In the genomic region with DNA sequence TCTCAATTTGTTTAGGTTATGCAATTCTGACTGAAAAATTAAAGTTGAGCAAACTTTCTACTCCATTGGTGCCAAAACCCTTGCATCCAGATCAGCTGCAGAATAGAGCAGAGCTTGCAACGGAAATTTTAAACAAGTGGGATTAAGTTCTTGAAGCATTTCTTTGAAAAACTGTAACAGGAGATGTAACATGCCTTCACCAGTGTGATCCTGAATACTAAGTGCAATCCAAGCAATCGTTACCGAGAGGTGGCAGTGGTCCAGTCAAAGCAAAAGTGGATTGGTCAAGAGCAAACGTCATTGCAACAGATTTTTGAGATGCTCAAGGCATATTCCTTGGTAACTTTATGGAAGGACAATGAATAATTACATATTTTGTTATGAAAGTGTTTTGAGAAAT, we compare ENCODE assay signal across 20 cellular contexts.
A peak's percentile ranks its signal among the peaks of the same experiment; 100 is the strongest.
DNase-seq lines count a peak whose midpoint lies in the region; FAIRE-seq and TF ChIP-seq lines count a peak whose summit lies in the region.
"Had no signal": no experiment of that assay in that cellular context is flagged by ENCODE, and none has a peak within 500 bp of the region (broad histone marks: within the 10 kb centered on the region; RNA-seq: fewer than 3 reads in every experiment).

No MANE protein-coding gene starts in this region.

- H4K8ac ChIP-seq in mesendoderm (ENCODE audit: low read depth, low read length), result no peak overlapping the region

- H3K4me2 ChIP-seq in Karpas-422 (ENCODE audit: low read depth, low read length, poor library complexity, severe bottlenecking) (no peak overlapping the region), mesendoderm (ENCODE audit: low read length) (no peak overlapping the region)

- no peak overlapping the region for H3K9ac ChIP-seq in Karpas-422 (ENCODE audit: low read length)
- no peak overlapping the region for H3K9ac ChIP-seq in mesendoderm (ENCODE audit: low read length)

- H2BK120ac ChIP-seq in mesendoderm (ENCODE audit: low read depth, low read length), result no peak overlapping the region

- H3K79me2 ChIP-seq in Karpas-422 (ENCODE audit: low read length), result no peaks in the 10 kb centered on the region
- H3K79me2 ChIP-seq in mesendoderm (ENCODE audit: control insufficient read depth, insufficient read depth, low read length), result no peaks in the 10 kb centered on the region

- H4K5ac ChIP-seq in mesendoderm (ENCODE audit: low read length), result no peak overlapping the region

- H3K27ac ChIP-seq in Karpas-422 (ENCODE audit: low read length), result no peak overlapping the region
- H3K27ac ChIP-seq in mesendoderm (ENCODE audit: low read depth, low read length), result no peak overlapping the region
- H3K27ac ChIP-seq: C4-2B had no signal

- TF ChIP-seq CTCF in choroid plexus epithelial cell (conservative IDR thresholded peaks at IDR 0.05; ENCODE audit: low read depth, low read length), result peak; percentile 15

- H2AK5ac ChIP-seq in mesendoderm (ENCODE audit: low read length), result no peak overlapping the region

- FAIRE-seq in H54 (lab: Jason Lieb, UNC), result peak; percentile 48
- FAIRE-seq: A204.1, G401.6, GM12891, GM19239, HTR-8/SVneo had no signal

- no peaks in the 10 kb centered on the region for H3K27me3 ChIP-seq in Karpas-422 (ENCODE audit: low read length)
- no peaks in the 10 kb centered on the region for H3K27me3 ChIP-seq in mesendoderm (ENCODE audit: insufficient read depth, low read length, poor library complexity)

- no peak overlapping the region for H2BK5ac ChIP-seq in mesendoderm (ENCODE audit: low read length)

- H4K20me1 ChIP-seq in Karpas-422 (ENCODE audit: insufficient read depth, low read depth, low read length), result no peaks in the 10 kb centered on the region

- H3K9me3 ChIP-seq in Karpas-422 (ENCODE audit: low read length), result peaks cover 7% of the 10 kb centered on the region; the same call in 1 of the 2 replicates
- H3K9me3 ChIP-seq: Caco-2 had no signal

- no peaks in the 10 kb centered on the region for H3K36me3 ChIP-seq in Karpas-422 (ENCODE audit: insufficient read depth, low read length)
- no peaks in the 10 kb centered on the region for H3K36me3 ChIP-seq in mesendoderm (ENCODE audit: control insufficient read depth, insufficient read depth, low read length)

- H3K23ac ChIP-seq in mesendoderm (ENCODE audit: low read length), result no peak overlapping the region

- peak overlapping the region; percentile 24 for H2AFZ ChIP-seq in Karpas-422 (ENCODE audit: low read length)

- WGBS in mesendoderm (ENCODE audit: extremely low coverage, insufficient coverage, low lambda C conversion rate), result no CpG with 5 or more reads among the region's 4 CpGs

- H2BK15ac ChIP-seq in mesendoderm (replicated peaks; ENCODE audit: low read depth), result no peak overlapping the region

- no peaks in the 10 kb centered on the region for H3K4me1 ChIP-seq in Karpas-422 (ENCODE audit: low read length)
- no peaks in the 10 kb centered on the region for H3K4me1 ChIP-seq in mesendoderm (ENCODE audit: control insufficient read depth, low read depth, low read length)
- H3K4me1 ChIP-seq: Caco-2 had no signal

- H3K79me1 ChIP-seq in mesendoderm (ENCODE audit: low read length), result no peaks in the 10 kb centered on the region

- no peaks in the 10 kb centered on the region for H3K9me2 ChIP-seq in Karpas-422 (replicated peaks; ENCODE audit: insufficient read depth, low read length)

- no peak overlapping the region for H3K56ac ChIP-seq in mesendoderm (ENCODE audit: low read length)

- no peak overlapping the region for H3K4me3 ChIP-seq in Karpas-422 (ENCODE audit: low read length)
- H3K4me3 ChIP-seq in choroid plexus epithelial cell (ENCODE audit: low read depth, low read length), result no peak overlapping the region
- no peak overlapping the region for H3K4me3 ChIP-seq in mesendoderm (ENCODE audit: low read length)

- peak overlapping the region; percentile 41 for H3K18ac ChIP-seq in mesendoderm (ENCODE audit: low read length)

- no peak for TF ChIP-seq POLR2A in H54 (IDR thresholded peaks at IDR 0.05; ENCODE audit: low read depth, low read length)

- no peak overlapping the region for H3K4ac ChIP-seq in mesendoderm (ENCODE audit: low read depth, low read length)

- DNase-seq in H54 (ENCODE audit: insufficient read length, low spot score) (no peak), Karpas-422 (no peak), choroid plexus epithelial cell (ENCODE audit: low read depth) (peak; percentile 60), mesendoderm (no peak), T-helper 1 cell (no peak), cerebellar nuclear complex (lab: John Stamatoyannopoulos, UW) (no peak), glomerular visceral epithelial cell (ENCODE audit: extremely low spot score) (no peak)
- no peak for DNase-seq in effector CD8-positive, alpha-beta T cell (lab: John Stamatoyannopoulos, UW)
- DNase-seq: ACHN; AML-193; Caco-2; CD4-positive, alpha-beta T cell; HFFc6; IMR-90 had no signal
